1 cellular context compared by ENCODE assay signal in genomic region chr3:156806698-156807097, GRCh38.
TF ChIP-seq lines count a peak whose summit lies in the region.

No MANE protein-coding gene starts in this region.

TF ChIP-seq in GM23338, 12 proteins besides CTCF, POLR2A, EP300 and RAD21 (continued from another document):
- no peak for TF ChIP-seq REST (IDR thresholded peaks at IDR 0.05; ENCODE audit: unreplicated experiment)
